In genomic region chr20:56467969-56468316, GRCh38 we compare ENCODE assay signal across 8 cellular contexts. TPM values are rescaled to one million over a fixed set of nuclear protein-coding genes. Genes with fewer than 3 reads are reported as not detected.
DNase-seq lines count a peak whose midpoint lies in the region; ATAC-seq, FAIRE-seq and TF ChIP-seq lines count a peak whose summit lies in the region.

No MANE protein-coding gene starts in this region.

- H3K27ac ChIP-seq in kidney (ENCODE audit: low read depth in 2 of 2, low read length in 2 of 2) (peak overlapping the region in 1 of 2 donors; percentile 72), thoracic aorta (peak overlapping the region; percentile 13 to 80)

- no peak for FAIRE-seq in kidney (lab: Jason Lieb, UNC)

- H3K4me1 ChIP-seq in kidney (ENCODE audit: control insufficient read depth in 1 of 2, insufficient read depth in 1 of 2, low read depth in 1 of 2, low read length in 2 of 2) (peaks cover 0 to 8% of the 10 kb centered on the region in 2 donors), thoracic aorta (ENCODE audit: control insufficient read depth in 1 of 2, low read depth in 2 of 2) (peaks cover 10 to 18% of the 10 kb centered on the region in 2 donors)

- H3K9ac ChIP-seq in kidney (ENCODE audit: low read length in 2 of 2), result peak overlapping the region in 1 of 2 donors; percentile 68

- H3K27me3 Mint-ChIP-seq in activated CD4-positive, alpha-beta T cell treated with anti-CD3 and anti-CD28 coated beads, Interleukin-2, amount 10 ng/mL, durations not matched to agents 24 days and 14 days, result peaks cover 2% of the 10 kb centered on the region
- H3K27me3 Mint-ChIP-seq in activated T-helper 1 cell treated with anti-CD3 and anti-CD28 coated beads, Interleukin-12 subunit alpha, Interleukin-12 subunit beta, Interleukin-2, Interleukin-4 antibody, amounts not matched to agents 30 ng/mL and 10 ng/mL and 1 ng/mL, durations not matched to agents 14 hours and 24 hours and 36 hours (ENCODE audit: insufficient read depth), result no peaks in the 10 kb centered on the region

- no peaks in the 10 kb centered on the region for H3K9me3 Mint-ChIP-seq in activated CD4-positive, alpha-beta T cell treated with anti-CD3 and anti-CD28 coated beads, Interleukin-2, amount 10 ng/mL, durations not matched to agents 24 days and 14 days
- no peaks in the 10 kb centered on the region for H3K9me3 Mint-ChIP-seq in activated T-helper 1 cell treated with anti-CD3 and anti-CD28 coated beads, Interleukin-12 subunit alpha, Interleukin-12 subunit beta, Interleukin-2, Interleukin-4 antibody, amounts not matched to agents 30 ng/mL and 10 ng/mL and 1 ng/mL, durations not matched to agents 14 hours and 24 hours and 36 hours

- peak overlapping the region; percentile 98 for H3K4me3 Mint-ChIP-seq in activated CD4-positive, alpha-beta T cell treated with anti-CD3 and anti-CD28 coated beads, Interleukin-2, amount 10 ng/mL, durations not matched to agents 24 days and 14 days
- peak overlapping the region; percentile 100 for H3K4me3 Mint-ChIP-seq in activated T-helper 1 cell treated with anti-CD3 and anti-CD28 coated beads, Interleukin-12 subunit alpha, Interleukin-12 subunit beta, Interleukin-2, Interleukin-4 antibody, amounts not matched to agents 30 ng/mL and 10 ng/mL and 1 ng/mL, durations not matched to agents 14 hours and 24 hours and 36 hours

- intact Hi-C loops in activated CD4-positive, alpha-beta T cell treated with anti-CD3 and anti-CD28 coated beads, Interleukin-2, amount 10 ng/mL, durations not matched to agents 24 days and 14 days (cut with micrococcal nuclease), result loop anchor here (1.0 to 5.0 kb wide), 5 partner anchors 8 to 929 kb away; partner anchors contain the start of genes AURKA and CSTF1
- intact Hi-C loops in activated T-helper 1 cell treated with anti-CD3 and anti-CD28 coated beads, Interleukin-12 subunit alpha, Interleukin-12 subunit beta, Interleukin-2, Interleukin-4 antibody, amounts not matched to agents 30 ng/mL and 10 ng/mL and 1 ng/mL, durations not matched to agents 14 hours and 24 hours and 36 hours (cut with micrococcal nuclease), result loop anchor here (1.0 kb wide), 5 partner anchors 28 to 110 kb away; partner anchors contain the start of genes AURKA, CSTF1 and FAM210B
- intact Hi-C loops in kidney (cut with DNase I), result no loop called here

- peak overlapping the region; percentile 96 to 99 for H3K4me3 ChIP-seq in kidney (ENCODE audit: low read length in 2 of 2)
- peak overlapping the region; percentile 92 for H3K4me3 ChIP-seq in thoracic aorta

- no peak for ATAC-seq in thoracic aorta (ENCODE audit: insufficient number of reproducible peaks, low FRiP score, low read depth)
- ATAC-seq in GM19324 (IDR thresholded peaks at IDR 0.05; ENCODE audit: low FRiP score, unreplicated experiment), result no peak

- no peak for TF ChIP-seq CTCF in kidney (IDR thresholded peaks at IDR 0.05; ENCODE audit: borderline replicate concordance, extremely low read depth, insufficient read depth)
- no peak for TF ChIP-seq CTCF in thoracic aorta (IDR thresholded peaks at IDR 0.05)

- no peaks in the 10 kb centered on the region for H3K36me3 ChIP-seq in kidney (ENCODE audit: control insufficient read depth in 1 of 2, insufficient read depth in 2 of 2, low read length in 2 of 2)
- no peaks in the 10 kb centered on the region for H3K36me3 ChIP-seq in thoracic aorta

- peaks cover 41% of the 10 kb centered on the region for H3K4me1 Mint-ChIP-seq in activated CD4-positive, alpha-beta T cell treated with anti-CD3 and anti-CD28 coated beads, Interleukin-2, amount 10 ng/mL, durations not matched to agents 24 days and 14 days
- peaks cover 61% of the 10 kb centered on the region for H3K4me1 Mint-ChIP-seq in activated T-helper 1 cell treated with anti-CD3 and anti-CD28 coated beads, Interleukin-12 subunit alpha, Interleukin-12 subunit beta, Interleukin-2, Interleukin-4 antibody, amounts not matched to agents 30 ng/mL and 10 ng/mL and 1 ng/mL, durations not matched to agents 14 hours and 24 hours and 36 hours (ENCODE audit: low read depth)

- peaks cover 9% of the 10 kb centered on the region for H3K36me3 Mint-ChIP-seq in activated CD4-positive, alpha-beta T cell treated with anti-CD3 and anti-CD28 coated beads, Interleukin-2, amount 10 ng/mL, durations not matched to agents 24 days and 14 days (ENCODE audit: low read depth)
- H3K36me3 Mint-ChIP-seq in activated T-helper 1 cell treated with anti-CD3 and anti-CD28 coated beads, Interleukin-12 subunit alpha, Interleukin-12 subunit beta, Interleukin-2, Interleukin-4 antibody, amounts not matched to agents 30 ng/mL and 10 ng/mL and 1 ng/mL, durations not matched to agents 14 hours and 24 hours and 36 hours (ENCODE audit: low read depth), result peaks cover 15% of the 10 kb centered on the region

- H3K9me3 ChIP-seq in kidney (ENCODE audit: control insufficient read depth in 1 of 2, low read length in 2 of 2) (no peaks in the 10 kb centered on the region), thoracic aorta (no peaks in the 10 kb centered on the region)

- no peaks in the 10 kb centered on the region for H3K27me3 ChIP-seq in thoracic aorta (replicated peaks; ENCODE audit: insufficient read depth)

- peak overlapping the region; percentile 99 for H3K27ac Mint-ChIP-seq in activated CD4-positive, alpha-beta T cell treated with anti-CD3 and anti-CD28 coated beads, Interleukin-2, amount 10 ng/mL, durations not matched to agents 24 days and 14 days
- peak overlapping the region; percentile 99 for H3K27ac Mint-ChIP-seq in activated T-helper 1 cell treated with anti-CD3 and anti-CD28 coated beads, Interleukin-12 subunit alpha, Interleukin-12 subunit beta, Interleukin-2, Interleukin-4 antibody, amounts not matched to agents 30 ng/mL and 10 ng/mL and 1 ng/mL, durations not matched to agents 14 hours and 24 hours and 36 hours

- DNase-seq in activated CD4-positive, alpha-beta T cell treated with anti-CD3 and anti-CD28 coated beads, Interleukin-2, amount 10 ng/mL, durations not matched to agents 24 days and 14 days, result no peak
- no peak for DNase-seq in activated CD4-positive, alpha-beta T cell treated with anti-CD3 and anti-CD28 coated beads, Interleukin-2, amount 50 U/mL, for 4 hours
- DNase-seq in activated T-helper 1 cell treated with anti-CD3 and anti-CD28 coated beads, Interleukin-12 subunit alpha, Interleukin-12 subunit beta, Interleukin-2, Interleukin-4 antibody, amounts not matched to agents 30 ng/mL and 10 ng/mL and 1 ng/mL, durations not matched to agents 14 hours and 24 hours and 36 hours (ENCODE audit: low spot score), result no peak
- DNase-seq in kidney (no peak), thoracic aorta (ENCODE audit: low spot score) (no peak), cerebellum (ENCODE audit: low spot score) (no peak), SW 1271 (lab: John Stamatoyannopoulos, UW) (no peak)

RNA-seq across cellular contexts. Expression of gene RTF2, which starts 0.5 kb away (rescaled TPM):
- 92.3 and 96.5 TPM in 2 replicates for total RNA-seq in activated CD4-positive, alpha-beta T cell treated with anti-CD3 and anti-CD28 coated beads, Interleukin-2, amount 10 ng/mL, durations not matched to agents 24 days and 14 days
- 106 and 113 TPM in 2 replicates for total RNA-seq in activated T-helper 1 cell treated with anti-CD3 and anti-CD28 coated beads, Interleukin-12 subunit alpha, Interleukin-12 subunit beta, Interleukin-2, Interleukin-4 antibody, amounts not matched to agents 30 ng/mL and 10 ng/mL and 1 ng/mL, durations not matched to agents 14 hours and 24 hours and 36 hours
- total RNA-seq in kidney, result 75.1 TPM
- 112 TPM for polyA plus RNA-seq in kidney (ENCODE audit: insufficient read depth, low read depth, low replicate concordance)
- total RNA-seq in thoracic aorta, result 10 to 100 TPM; 70.9 to 71.6 TPM
- total RNA-seq in cerebellum, result 32.2 TPM

RNA-seq across cellular contexts. Expression of gene CASS4, which starts 55.9 kb away (rescaled TPM):
- total RNA-seq in activated CD4-positive, alpha-beta T cell treated with anti-CD3 and anti-CD28 coated beads, Interleukin-2, amount 10 ng/mL, durations not matched to agents 24 days and 14 days, result 2.8 and 3.1 TPM in 2 replicates
- total RNA-seq in activated T-helper 1 cell treated with anti-CD3 and anti-CD28 coated beads, Interleukin-12 subunit alpha, Interleukin-12 subunit beta, Interleukin-2, Interleukin-4 antibody, amounts not matched to agents 30 ng/mL and 10 ng/mL and 1 ng/mL, durations not matched to agents 14 hours and 24 hours and 36 hours, result 6.7 and 7.8 TPM in 2 replicates
- 3.0 TPM for total RNA-seq in kidney
- polyA plus RNA-seq in kidney (ENCODE audit: insufficient read depth, low read depth, low replicate concordance), result 0.22 TPM
- total RNA-seq in thoracic aorta, result 1 to 10 TPM; 3.0 to 3.1 TPM
- 1.1 TPM for total RNA-seq in cerebellum

RNA-seq across cellular contexts. Expression of gene FAM209A, which starts 56.6 kb away (rescaled TPM):
- 0.90 and 1.2 TPM in 2 replicates for total RNA-seq in activated CD4-positive, alpha-beta T cell treated with anti-CD3 and anti-CD28 coated beads, Interleukin-2, amount 10 ng/mL, durations not matched to agents 24 days and 14 days
- 1.3 and 1.5 TPM in 2 replicates for total RNA-seq in activated T-helper 1 cell treated with anti-CD3 and anti-CD28 coated beads, Interleukin-12 subunit alpha, Interleukin-12 subunit beta, Interleukin-2, Interleukin-4 antibody, amounts not matched to agents 30 ng/mL and 10 ng/mL and 1 ng/mL, durations not matched to agents 14 hours and 24 hours and 36 hours
- 0.38 TPM for total RNA-seq in kidney
- not detected for polyA plus RNA-seq in kidney (ENCODE audit: insufficient read depth, low read depth, low replicate concordance)
- not detected for total RNA-seq in thoracic aorta
- total RNA-seq in cerebellum, result not detected
